ENCODE assay signal across 27 cellular contexts in genomic region chr2:236694125-236694888, GRCh38.
"Had no signal": no experiment of that assay in that cellular context is flagged by ENCODE, and none has a peak within 500 bp of the region (broad histone marks: within the 10 kb centered on the region; RNA-seq: fewer than 3 reads in every experiment).

No MANE protein-coding gene starts in this region.

- H3K9ac ChIP-seq: parathyroid adenoma had no signal

- H3K4me1 ChIP-seq: colonic mucosa, parathyroid adenoma, stomach, transverse colon, uterus had no signal

- ATAC-seq: activated CD4-positive, alpha-beta T cell treated with anti-CD3 and anti-CD28 coated beads for 36 hours; activated T-cell treated with anti-CD3 and anti-CD28 coated beads, Interleukin-2, amount 50 U/mL, for 4 hours; effector memory CD8-positive, alpha-beta T cell; esophagus mucosa; naive thymus-derived CD4-positive, alpha-beta T cell; right cardiac atrium; stimulated activated effector memory CD8-positive, alpha-beta T cell treated with anti-CD3 and anti-CD28 coated beads, Interleukin-12 subunit alpha, Interleukin-12 subunit beta, amount 100 ng/mL, for 72 hours had no signal

- H3K36me3 ChIP-seq: colonic mucosa, left ventricle myocardium inferior, stomach, suprapubic skin, transverse colon, uterus had no signal

- H3K4me3 ChIP-seq: colonic mucosa, dorsolateral prefrontal cortex, hepatocyte, left ventricle myocardium inferior, stomach, suprapubic skin, transverse colon, uterus had no signal

- H2AFZ ChIP-seq: hepatocyte, parathyroid adenoma had no signal

- H3K9me3 ChIP-seq: colonic mucosa, left ventricle myocardium inferior, stomach, suprapubic skin, transverse colon, uterus had no signal

- H3K4me2 ChIP-seq: hepatocyte had no signal

- DNase-seq: activated B cell treated with CpG ODN at 0.5 μM for 24 hours; activated CD4-positive, alpha-beta T cell treated with anti-CD3 and anti-CD28 coated beads for 36 hours; activated CD4-positive, alpha-beta T cell treated with anti-CD3 and anti-CD28 coated beads, Interleukin-2, amount 50 U/mL, for 4 hours; activated CD8-positive, alpha-beta memory T cell treated with anti-CD3 and anti-CD28 coated beads for 24 hours; activated CD8-positive, alpha-beta memory T cell treated with anti-CD3 and anti-CD28 coated beads, Interleukin-2, amount 50 U/mL, for 4 hours; activated naive CD4-positive, alpha-beta T cell treated with anti-CD3 and anti-CD28 coated beads for 36 hours; activated naive CD8-positive, alpha-beta T cell treated with anti-CD3 and anti-CD28 coated beads, Interleukin-2, amount 10 ng/mL, durations not matched to agents 7 days and 5 days; activated T-cell treated with anti-CD3 and anti-CD28 coated beads, Interleukin-2, amount 50 U/mL, for 4 hours; amygdala; central memory CD4-positive, alpha-beta T cell; colonic mucosa; dorsolateral prefrontal cortex; effector memory CD8-positive, alpha-beta T cell; glutamatergic neuron; left ventricle myocardium inferior; naive thymus-derived CD4-positive, alpha-beta T cell; right cardiac atrium; stimulated activated CD4-positive, alpha-beta T cell treated with anti-CD3 and anti-CD28 coated beads, Interleukin-1b, Interleukin-23, amount 100 ng/mL, for 48 hours; stomach; T1000; transverse colon; uterus had no signal

- H3K79me2 ChIP-seq: hepatocyte, parathyroid adenoma had no signal

- H3K27ac ChIP-seq: colonic mucosa, dorsolateral prefrontal cortex, hepatocyte, left ventricle myocardium inferior, parathyroid adenoma, stomach, suprapubic skin, transverse colon, uterus had no signal

- H3K27me3 ChIP-seq: colonic mucosa, hepatocyte, stomach, transverse colon, uterus had no signal
